ENCODE assay signal across 9 cellular contexts in genomic region chr10:84195044-84195830, GRCh38. TPM values are rescaled to one million over a fixed set of nuclear protein-coding genes. Genes with fewer than 3 reads are reported as not detected.
DNase-seq lines count a peak whose midpoint lies in the region; ATAC-seq and TF ChIP-seq lines count a peak whose summit lies in the region.
"Had no signal": no experiment of that assay in that cellular context is flagged by ENCODE, and none has a peak within 500 bp of the region (broad histone marks: within the 10 kb centered on the region; RNA-seq: fewer than 3 reads in every experiment).

No MANE protein-coding gene starts in this region.

- TF ChIP-seq EP300 in SK-N-SH (IDR thresholded peaks at IDR 0.05; ENCODE audit: borderline replicate concordance in 1 of 2, low read depth in 1 of 2, low read length in 1 of 2): no peak

- 83% methylated on average over 16 of the region's 43 CpGs for WGBS in SK-N-SH (ENCODE audit: low lambda C conversion rate)
- WGBS in smooth muscle cell (ENCODE audit: low lambda C conversion rate): 48% methylated on average over 43 of the region's 43 CpGs

- H3F3A ChIP-seq in SK-N-SH (replicated peaks; ENCODE audit: insufficient read depth) (no peaks in the 10 kb centered on the region), OCI-LY1 (ENCODE audit: insufficient read depth, low read length) (no peaks in the 10 kb centered on the region), smooth muscle cell (ENCODE audit: low read depth) (no peaks in the 10 kb centered on the region)

- no peak for TF ChIP-seq RAD21 in SK-N-SH (IDR thresholded peaks at IDR 0.05; ENCODE audit: low read length)

- POLR2A ChIA-PET in SK-N-SH (lab: Yijun Ruan, JAX): no interaction called here

- ATAC-seq in SK-N-SH treated with all-trans-retinoic acid at 6 μM for 48 hours (no peak), HG02981 (IDR thresholded peaks at IDR 0.05; ENCODE audit: unreplicated experiment) (no peak), HG02759 (IDR thresholded peaks at IDR 0.05; ENCODE audit: unreplicated experiment) (no peak)

- no peaks in the 10 kb centered on the region for H3K36me3 ChIP-seq in SK-N-SH (replicated peaks in 1 of 2; ENCODE audit: control insufficient read depth in 1 of 2, insufficient read depth in 2 of 2, low read length in 1 of 2)
- no peaks in the 10 kb centered on the region for H3K36me3 ChIP-seq in OCI-LY1 (ENCODE audit: insufficient read depth, low read length)
- no peaks in the 10 kb centered on the region for H3K36me3 ChIP-seq in smooth muscle cell (ENCODE audit: low read depth)

- H3K9ac ChIP-seq in SK-N-SH (no peak overlapping the region), OCI-LY1 (ENCODE audit: low read length) (no peak overlapping the region; the same call in 1 of the 2 replicates), smooth muscle cell (ENCODE audit: low read depth) (no peak overlapping the region)

- CTCF ChIA-PET in SK-N-SH (lab: Yijun Ruan, JAX): interaction anchor here (0.7 to 5.7 kb wide), 5 partner anchors 10 to 47 kb away, joined by 3 to 34 read pairs (median 4); no protein-coding TSS in a partner anchor

- H3K79me2 ChIP-seq in SK-N-SH (ENCODE audit: insufficient read depth) (no peaks in the 10 kb centered on the region), OCI-LY1 (ENCODE audit: insufficient read depth, low read length) (no peaks in the 10 kb centered on the region), smooth muscle cell (ENCODE audit: low read depth) (no peaks in the 10 kb centered on the region)

- H2AFZ ChIP-seq in SK-N-SH (ENCODE audit: low read depth) (no peak overlapping the region), OCI-LY1 (ENCODE audit: low read length) (no peak overlapping the region), smooth muscle cell (ENCODE audit: low read depth) (no peak overlapping the region)

- H4K20me1 ChIP-seq in SK-N-SH (ENCODE audit: insufficient read depth) (no peaks in the 10 kb centered on the region), OCI-LY1 (ENCODE audit: insufficient read depth, low read length) (no peaks in the 10 kb centered on the region), smooth muscle cell (ENCODE audit: low read depth) (no peaks in the 10 kb centered on the region)

- H3K27ac ChIP-seq in SK-N-SH (ENCODE audit: low read depth in 2 of 2, low read length in 1 of 2) (no peak overlapping the region), OCI-LY1 (ENCODE audit: low read depth, low read length, poor library complexity, severe bottlenecking) (no peak overlapping the region), smooth muscle cell (ENCODE audit: low read depth) (no peak overlapping the region)

- TF ChIP-seq CTCF in SK-N-SH (IDR thresholded peaks at IDR 0.05) (no peak), OCI-LY1 (IDR thresholded peaks at IDR 0.05; ENCODE audit: low read length) (no peak), smooth muscle cell (IDR thresholded peaks at IDR 0.05; ENCODE audit: borderline replicate concordance, insufficient read depth, poor library complexity, severe bottlenecking) (no peak)

- H3K4me2 ChIP-seq in SK-N-SH (no peak overlapping the region), OCI-LY1 (ENCODE audit: low read length) (peak overlapping the region; percentile 70; the same call in 1 of the 2 replicates), smooth muscle cell (peak overlapping the region; percentile 97)

- H3K4me3 ChIP-seq in SK-N-SH (ENCODE audit: low read depth in 2 of 2, low read length in 1 of 2) (peak overlapping the region in 1 of 2 experiments; percentile 42; a peak in 1 of 4 replicates), OCI-LY1 (ENCODE audit: low read depth, low read length, poor library complexity, severe bottlenecking) (peak overlapping the region; percentile 53), iPS-11a (ENCODE audit: low read depth, low read length) (peak overlapping the region; percentile 49), smooth muscle cell (peak overlapping the region; percentile 69)

- H3K9me3 ChIP-seq in SK-N-SH (no peaks in the 10 kb centered on the region), OCI-LY1 (ENCODE audit: low read length) (no peaks in the 10 kb centered on the region), smooth muscle cell (replicated peaks; ENCODE audit: low read depth) (no peaks in the 10 kb centered on the region)

- H3K9me2 ChIP-seq in SK-N-SH (no peaks in the 10 kb centered on the region), OCI-LY1 (ENCODE audit: low read depth, low read length) (no peaks in the 10 kb centered on the region)

- H3K4me1 ChIP-seq in SK-N-SH (ENCODE audit: control insufficient read depth in 1 of 2, insufficient read depth in 2 of 2, low read depth in 1 of 2, low read length in 1 of 2) (peaks cover 0 to 11% of the 10 kb centered on the region in 2 experiments; a peak in 1 of 4 replicates), OCI-LY1 (ENCODE audit: insufficient read depth, low read length, severe bottlenecking) (peaks cover 6% of the 10 kb centered on the region), smooth muscle cell (ENCODE audit: low read depth) (no peaks in the 10 kb centered on the region)

- DNase-seq in SK-N-SH: peak; percentile 47
- no peak for DNase-seq in smooth muscle cell (lab: John Stamatoyannopoulos, UW; ENCODE audit: unreplicated experiment)
- DNase-seq in NCI-H2107 treated with DMSO at 0.1 percent for 48 hours (lab: John Stamatoyannopoulos, UW; ENCODE audit: unreplicated experiment): no peak

- no peaks in the 10 kb centered on the region for H3K27me3 ChIP-seq in SK-N-SH (ENCODE audit: insufficient read depth)
- 0 out of 2 replicates have a peak, but pooled peaks cover 14% of the 10 kb centered on the region for H3K27me3 ChIP-seq in OCI-LY1 (ENCODE audit: insufficient read depth, low read length)
- peaks cover 63% of the 10 kb centered on the region for H3K27me3 ChIP-seq in smooth muscle cell (ENCODE audit: low read depth)

TF ChIP-seq in SK-N-SH, 30 proteins besides CTCF, POLR2A, EP300 and RAD21 (continues in another document):
- TF ChIP-seq ZBTB33 (IDR thresholded peaks at IDR 0.05; ENCODE audit: borderline replicate concordance, low read depth): no peak
- no peak for TF ChIP-seq EZH2phosphoT487 (IDR thresholded peaks at IDR 0.05; ENCODE audit: borderline replicate concordance, low read depth)
- no peak for TF ChIP-seq JUND (IDR thresholded peaks at IDR 0.05)
- no peak for TF ChIP-seq GABPA (IDR thresholded peaks at IDR 0.05; ENCODE audit: low read depth)

TF ChIP-seq in SK-N-SH treated with all-trans-retinoic acid at 6 μM for 48 hours, 23 proteins besides CTCF, POLR2A, EP300 and RAD21:
- TF ChIP-seq ISL1 (CRISPR knock-in tag; IDR thresholded peaks at IDR 0.05) (no peak), TCF4 (CRISPR knock-in tag; IDR thresholded peaks at IDR 0.05; ENCODE audit: borderline replicate concordance) (no peak), SNAI2 (CRISPR knock-in tag; IDR thresholded peaks at IDR 0.05) (no peak), PPARA (CRISPR knock-in tag; IDR thresholded peaks at IDR 0.05; ENCODE audit: borderline replicate concordance) (no peak), ZNF8 (CRISPR knock-in tag; IDR thresholded peaks at IDR 0.05) (no peak), TOX (CRISPR knock-in tag; IDR thresholded peaks at IDR 0.05; ENCODE audit: borderline replicate concordance) (no peak), RARB (CRISPR knock-in tag; IDR thresholded peaks at IDR 0.05) (no peak), ZNF565 (CRISPR knock-in tag; conservative IDR thresholded peaks at IDR 0.05; ENCODE audit: low read depth) (no peak), BACH2 (CRISPR knock-in tag; IDR thresholded peaks at IDR 0.05; ENCODE audit: borderline replicate concordance) (no peak), ARNTL (CRISPR knock-in tag; IDR thresholded peaks at IDR 0.05; ENCODE audit: borderline replicate concordance, low read depth) (no peak)

RNA-seq across cellular contexts. Expression of gene CDHR1, which starts 0.9 kb away (rescaled TPM):
- polyA plus RNA-seq in SK-N-SH (2012; rRNA removed) (0.02 and 0.05 TPM in 2 replicates), smooth muscle cell (1.2 and 1.9 TPM in 2 replicates)
- polyA plus RNA-seq in SK-N-SH (2012; cell fraction: cytosol; rRNA removed): 0.05 and 0.10 TPM in 2 replicates
- polyA plus RNA-seq in SK-N-SH (2012; cell fraction: nucleus; rRNA removed): 0.18 TPM in 2 replicates
- total RNA-seq in smooth muscle cell: 0.67 and 4.3 TPM in 2 replicates
- total RNA-seq: HT1080 had no signal

RNA-seq across cellular contexts. Expression of gene GPR15LG, which starts 21.6 kb away (rescaled TPM):
- not detected in 2 replicates for polyA plus RNA-seq in SK-N-SH (2012; rRNA removed)
- not detected in 2 replicates for polyA plus RNA-seq in SK-N-SH (2012; cell fraction: cytosol; rRNA removed)
- not detected in 2 replicates for polyA plus RNA-seq in SK-N-SH (2012; cell fraction: nucleus; rRNA removed)
- total RNA-seq in smooth muscle cell: 0.45 and 1.6 TPM in 2 replicates
- polyA plus RNA-seq in smooth muscle cell: 0.49 TPM in 1 of 2 replicates, not detected in the other
- total RNA-seq: HT1080 had no signal

RNA-seq across cellular contexts. Expression of gene LRIT2, which starts 30.1 kb away (rescaled TPM):
- not detected in 2 replicates for polyA plus RNA-seq in SK-N-SH (2012; rRNA removed)
- not detected in 2 replicates for polyA plus RNA-seq in SK-N-SH (2012; cell fraction: cytosol; rRNA removed)
- polyA plus RNA-seq in SK-N-SH (2012; cell fraction: nucleus; rRNA removed): not detected in 2 replicates
- total RNA-seq in smooth muscle cell: not detected in 2 replicates
- polyA plus RNA-seq in smooth muscle cell: not detected in 2 replicates
- total RNA-seq: HT1080 had no signal

RNA-seq across cellular contexts. Expression of gene LRIT1, which starts 46.1 kb away (rescaled TPM):
- polyA plus RNA-seq in SK-N-SH (2012; rRNA removed) (not detected in 2 replicates), smooth muscle cell (not detected in 2 replicates)
- not detected in 2 replicates for polyA plus RNA-seq in SK-N-SH (2012; cell fraction: cytosol; rRNA removed)
- not detected in 2 replicates for polyA plus RNA-seq in SK-N-SH (2012; cell fraction: nucleus; rRNA removed)
- total RNA-seq in smooth muscle cell: not detected in 2 replicates
- total RNA-seq: HT1080 had no signal

RNA-seq across cellular contexts. Expression of gene RGR, which starts 49.6 kb away (rescaled TPM):
- not detected in 2 replicates for polyA plus RNA-seq in SK-N-SH (2012; rRNA removed)
- polyA plus RNA-seq in SK-N-SH (2012; cell fraction: cytosol; rRNA removed): not detected in 2 replicates
- polyA plus RNA-seq in SK-N-SH (2012; cell fraction: nucleus; rRNA removed): not detected in 2 replicates
- not detected in 2 replicates for total RNA-seq in smooth muscle cell
- not detected in 2 replicates for polyA plus RNA-seq in smooth muscle cell
- total RNA-seq: HT1080 had no signal
